24 cellular contexts compared by ENCODE assay signal in genomic region chr5:148927307-148927946, GRCh38.
"Had no signal": no experiment of that assay in that cellular context is flagged by ENCODE, and none has a peak within 500 bp of the region (broad histone marks: within the 10 kb centered on the region; RNA-seq: fewer than 3 reads in every experiment).

No MANE protein-coding gene starts in this region.

- H3K9me3 ChIP-seq: adrenal gland, body of pancreas, Peyer's patch had no signal

- DNase-seq: activated B cell treated with CpG ODN at 0.5 μM for 24 hours; activated CD4-positive, alpha-beta T cell treated with anti-CD3 and anti-CD28 coated beads for 36 hours; activated CD8-positive, alpha-beta memory T cell treated with anti-CD3 and anti-CD28 coated beads, Interleukin-2, amount 50 U/mL, for 48 hours; activated CD8-positive, alpha-beta T cell treated with anti-CD3 and anti-CD28 coated beads, Interleukin-2, amount 10 ng/mL, durations not matched to agents 7 days and 5 days; activated naive CD4-positive, alpha-beta T cell treated with anti-CD3 and anti-CD28 coated beads, Interleukin-2, amount 50 U/mL, for 16 hours; activated naive CD8-positive, alpha-beta T cell treated with anti-CD3 and anti-CD28 coated beads, Interleukin-2, amount 10 ng/mL, durations not matched to agents 7 days and 5 days; activated T-cell treated with anti-CD3 and anti-CD28 coated beads, Interleukin-2, amount 50 U/mL, for 1 hour; adrenal gland; aorta; body of pancreas; central memory CD4-positive, alpha-beta T cell; NCI-H1417; NCI-H1694; NCI-H2029; NCI-H2107; NCI-H2171 treated with DMSO at 0.1 percent for 48 hours; NCI-H226; NCI-H526; Peyer's patch; SHP77 treated with DMSO at 0.1 percent for 48 hours; T-helper 17 cell; T1000 had no signal

- H3K27ac Mint-ChIP-seq: activated B cell treated with CpG ODN at 0.5 μM for 24 hours; activated CD4-positive, alpha-beta T cell treated with anti-CD3 and anti-CD28 coated beads for 36 hours; activated CD8-positive, alpha-beta T cell treated with anti-CD3 and anti-CD28 coated beads, Interleukin-2, amount 10 ng/mL, durations not matched to agents 7 days and 5 days; activated naive CD8-positive, alpha-beta T cell treated with anti-CD3 and anti-CD28 coated beads, Interleukin-2, amount 10 ng/mL, durations not matched to agents 7 days and 5 days; T-helper 17 cell had no signal

- H3K4me3 Mint-ChIP-seq: activated B cell treated with CpG ODN at 0.5 μM for 24 hours; activated CD4-positive, alpha-beta T cell treated with anti-CD3 and anti-CD28 coated beads for 36 hours; activated CD8-positive, alpha-beta T cell treated with anti-CD3 and anti-CD28 coated beads, Interleukin-2, amount 10 ng/mL, durations not matched to agents 7 days and 5 days; activated naive CD8-positive, alpha-beta T cell treated with anti-CD3 and anti-CD28 coated beads, Interleukin-2, amount 10 ng/mL, durations not matched to agents 7 days and 5 days; T-helper 17 cell had no signal

- H3K4me3 ChIP-seq: adrenal gland, body of pancreas, Peyer's patch had no signal

- H3K27me3 ChIP-seq: adrenal gland, body of pancreas, Peyer's patch had no signal

- H3K36me3 Mint-ChIP-seq: activated naive CD8-positive, alpha-beta T cell treated with anti-CD3 and anti-CD28 coated beads, Interleukin-2, amount 10 ng/mL, durations not matched to agents 7 days and 5 days had no signal

- H3K36me3 ChIP-seq: adrenal gland, Peyer's patch had no signal

- H3K4me1 ChIP-seq: adrenal gland had no signal

- H3K4me1 Mint-ChIP-seq: activated naive CD8-positive, alpha-beta T cell treated with anti-CD3 and anti-CD28 coated beads, Interleukin-2, amount 10 ng/mL, durations not matched to agents 7 days and 5 days had no signal

- H3K27ac ChIP-seq: adrenal gland, body of pancreas, Peyer's patch, RWPE1 had no signal

- ATAC-seq: activated CD4-positive, alpha-beta T cell treated with anti-CD3 and anti-CD28 coated beads for 36 hours; activated CD8-positive, alpha-beta T cell treated with anti-CD3 and anti-CD28 coated beads, Interleukin-2, amount 10 ng/mL, durations not matched to agents 7 days and 5 days; body of pancreas; HepG2; T-helper 17 cell had no signal

- H3K9me3 Mint-ChIP-seq: activated B cell treated with CpG ODN at 0.5 μM for 24 hours; activated naive CD8-positive, alpha-beta T cell treated with anti-CD3 and anti-CD28 coated beads, Interleukin-2, amount 10 ng/mL, durations not matched to agents 7 days and 5 days had no signal
